ENCODE assay signal across 16 cellular contexts in genomic region chr4:8009097-8009496, GRCh38.
DNase-seq lines count a peak whose midpoint lies in the region; ATAC-seq and TF ChIP-seq lines count a peak whose summit lies in the region.
"Had no signal": no experiment of that assay in that cellular context is flagged by ENCODE, and none has a peak within 500 bp of the region (broad histone marks: within the 10 kb centered on the region; RNA-seq: fewer than 3 reads in every experiment).

No MANE protein-coding gene starts in this region.

- no peak overlapping the region for H3K27ac ChIP-seq in right cardiac atrium (ENCODE audit: low read length)
- no peak overlapping the region for H3K27ac ChIP-seq in IMR-90 (ENCODE audit: insufficient read depth, low read length)
- H3K27ac ChIP-seq: C4-2B had no signal

- 89% methylated on average over 5 of the region's 5 CpGs for WGBS in right cardiac atrium
- WGBS in IMR-90 (ENCODE audit: extremely low coverage in 2 of 2, insufficient read length in 1 of 2), 2 experiments, result 20% methylated on average over 1 of the region's 5 CpGs; no CpG with 5 or more reads in 1 of the 2 experiments

- H4K8ac ChIP-seq in IMR-90 (ENCODE audit: low read depth in 2 of 2, low read length in 2 of 2), result no peak overlapping the region

- H3K27me3 ChIP-seq in right cardiac atrium (ENCODE audit: control insufficient read depth, insufficient read depth), result no peaks in the 10 kb centered on the region
- H3K27me3 ChIP-seq in IMR-90 (ENCODE audit: control insufficient read depth, insufficient read depth, low read length), result peaks cover 77% of the 10 kb centered on the region

- peaks cover 3% of the 10 kb centered on the region; the same call in 1 of the 2 replicates for H4K20me1 ChIP-seq in IMR-90 (ENCODE audit: insufficient read depth, low read length)

- POLR2A ChIA-PET in IMR-90 (lab: Charles Lee; ENCODE audit: unreplicated experiment), result no interaction called here

- intact Hi-C loops in left ventricle myocardium superior (cut with micrococcal nuclease), result no loop called here
- intact Hi-C loops in right cardiac atrium (cut with DNase I), result no loop called here
- intact Hi-C loops in IMR-90 (cut with micrococcal nuclease), result no loop called here

- no peaks in the 10 kb centered on the region for H3K36me3 ChIP-seq in IMR-90 (ENCODE audit: control insufficient read depth, insufficient read depth, low read length)

- CTCF ChIA-PET in IMR-90 (lab: Yijun Ruan, JAX), result interaction anchor here (0.6 kb wide), 1 partner anchor 22 kb away, joined by 4 read pairs; no protein-coding TSS in a partner anchor

- H3K4me1 ChIP-seq in right cardiac atrium (ENCODE audit: control insufficient read depth, insufficient read depth, low read length), result no peaks in the 10 kb centered on the region
- H3K4me1 ChIP-seq in IMR-90 (ENCODE audit: control insufficient read depth, insufficient read depth, low read length), result no peaks in the 10 kb centered on the region
- H3K4me1 ChIP-seq: Caco-2 had no signal

- no peak overlapping the region for H2AK9ac ChIP-seq in IMR-90 (replicated peaks; ENCODE audit: low read depth, low read length, poor library complexity)

- no peak overlapping the region for H3K9ac ChIP-seq in IMR-90 (ENCODE audit: low read depth, low read length)

- in situ Hi-C loops in IMR-90 (cut with MboI; ENCODE audit: low sequenced_read_pairs), result no loop called here

- no peaks in the 10 kb centered on the region for H3K9me1 ChIP-seq in IMR-90 (ENCODE audit: insufficient read depth, low read length)

- H2AK5ac ChIP-seq in IMR-90 (ENCODE audit: low read depth, low read length), result no peak overlapping the region

- no peak overlapping the region for H3K23ac ChIP-seq in IMR-90 (ENCODE audit: low read depth, low read length)

- ATAC-seq in left ventricle myocardium superior, result no peak
- ATAC-seq in right cardiac atrium, result no peak
- ATAC-seq in IMR-90 (ENCODE audit: low read depth), result no peak
- ATAC-seq in stimulated activated naive B cell treated with anti-CD40 and anti-IgM and Interleukin-4, amounts not matched to agents 10 μg/mL and 1 μg/mL and 100 μg/mL, for 72 hours (replicated peaks), result peak; percentile 84 to 85
- ATAC-seq in HG02610 (IDR thresholded peaks at IDR 0.05; ENCODE audit: unreplicated experiment), result no peak
- no peak for ATAC-seq in activated T-cell treated with anti-CD3 and anti-CD28 coated beads, Interleukin-2, amount 50 U/mL, for 4 hours
- ATAC-seq: GM23338 had no signal

- H3K18ac ChIP-seq in IMR-90 (ENCODE audit: low read depth, low read length), result no peak overlapping the region

- H3K56ac ChIP-seq in IMR-90 (ENCODE audit: extremely low read depth, insufficient read depth, low read length), result no peak overlapping the region

- peaks cover 3% of the 10 kb centered on the region for H3K9me3 Mint-ChIP-seq in neural crest cell
- H3K9me3 Mint-ChIP-seq in stimulated activated naive B cell treated with anti-CD40 and anti-IgM and Interleukin-4, amounts not matched to agents 10 μg/mL and 1 μg/mL and 100 μg/mL, for 72 hours, result peaks cover 2 to 6% of the 10 kb centered on the region in 2 donors
- H3K9me3 Mint-ChIP-seq in activated T-cell treated with anti-CD3 and anti-CD28 coated beads, Interleukin-2, amount 50 U/mL, for 4 hours, result no peaks in the 10 kb centered on the region
- H3K9me3 Mint-ChIP-seq: CD4-positive, alpha-beta T cell; GM23338; IgD-negative memory B cell had no signal

- H3K4me3 ChIP-seq in right cardiac atrium (ENCODE audit: low read length) (no peak overlapping the region), IMR-90 (ENCODE audit: insufficient read depth, low read depth, low read length) (no peak overlapping the region)
- H3K4me3 ChIP-seq: GM23338 had no signal

- H3K9me3 ChIP-seq in right cardiac atrium (ENCODE audit: control insufficient read depth, low read length) (no peaks in the 10 kb centered on the region), IMR-90 (ENCODE audit: control insufficient read depth, insufficient read depth, low read length) (no peaks in the 10 kb centered on the region)
- H3K9me3 ChIP-seq: Caco-2 had no signal

- peaks cover 33% of the 10 kb centered on the region for H3K4me1 Mint-ChIP-seq in neural crest cell
- H3K4me1 Mint-ChIP-seq in stimulated activated naive B cell treated with anti-CD40 and anti-IgM and Interleukin-4, amounts not matched to agents 10 μg/mL and 1 μg/mL and 100 μg/mL, for 72 hours, result peaks cover 14 to 29% of the 10 kb centered on the region in 2 donors
- H3K4me1 Mint-ChIP-seq in activated T-cell treated with anti-CD3 and anti-CD28 coated beads, Interleukin-2, amount 50 U/mL, for 4 hours (ENCODE audit: low read depth), result no peaks in the 10 kb centered on the region
- H3K4me1 Mint-ChIP-seq: B cell, IgD-negative memory B cell had no signal

- no peak for TF ChIP-seq POLR2A in IMR-90 (IDR thresholded peaks at IDR 0.05; ENCODE audit: low read depth, low read length)

- H3K4me3 Mint-ChIP-seq in neural crest cell, result no peak overlapping the region
- H3K4me3 Mint-ChIP-seq in stimulated activated naive B cell treated with anti-CD40 and anti-IgM and Interleukin-4, amounts not matched to agents 10 μg/mL and 1 μg/mL and 100 μg/mL, for 72 hours, result peak overlapping the region; percentile 57 to 63
- no peak overlapping the region for H3K4me3 Mint-ChIP-seq in activated T-cell treated with anti-CD3 and anti-CD28 coated beads, Interleukin-2, amount 50 U/mL, for 4 hours
- H3K4me3 Mint-ChIP-seq: B cell; CD4-positive, alpha-beta T cell; GM23338; IgD-negative memory B cell had no signal

- no peak for TF ChIP-seq CTCF in IMR-90 (conservative IDR thresholded peaks at IDR 0.05; ENCODE audit: low read depth, low read length)
- no peak for TF ChIP-seq CTCF in neural crest cell (conservative IDR thresholded peaks at IDR 0.05)

- no peak overlapping the region for H2BK120ac ChIP-seq in IMR-90 (ENCODE audit: low read depth, low read length)

- dilution Hi-C loops in IMR-90 (cut with HindIII; ENCODE audit: low sequenced_read_pairs, unreplicated experiment), result no loop called here

- H2AFZ ChIP-seq in IMR-90 (replicated peaks; ENCODE audit: low read length, poor library complexity), result peak overlapping the region; percentile 3
- H2AFZ ChIP-seq: GM23338 had no signal

- no peak overlapping the region for H3K14ac ChIP-seq in IMR-90 (replicated peaks; ENCODE audit: low read depth, low read length)

- H2BK20ac ChIP-seq in IMR-90 (ENCODE audit: low read depth, low read length), result no peak overlapping the region

- H3K27ac Mint-ChIP-seq in neural crest cell (ENCODE audit: unreplicated experiment), result peak overlapping the region; percentile 50
- H3K27ac Mint-ChIP-seq in stimulated activated naive B cell treated with anti-CD40 and anti-IgM and Interleukin-4, amounts not matched to agents 10 μg/mL and 1 μg/mL and 100 μg/mL, for 72 hours, result peak overlapping the region; percentile 93
- H3K27ac Mint-ChIP-seq: B cell; CD4-positive, alpha-beta T cell; GM23338; IgD-negative memory B cell had no signal

- BruUV-seq in IMR-90 (replicated peaks; lab: Mats Ljungman, UMichigan), result no TSS peak

- H3K36me3 Mint-ChIP-seq in neural crest cell (ENCODE audit: low read depth), result no peaks in the 10 kb centered on the region
- H3K36me3 Mint-ChIP-seq in stimulated activated naive B cell treated with anti-CD40 and anti-IgM and Interleukin-4, amounts not matched to agents 10 μg/mL and 1 μg/mL and 100 μg/mL, for 72 hours, result peaks cover 27 to 39% of the 10 kb centered on the region in 2 donors
- H3K36me3 Mint-ChIP-seq in activated T-cell treated with anti-CD3 and anti-CD28 coated beads, Interleukin-2, amount 50 U/mL, for 4 hours (ENCODE audit: insufficient read depth), result no peaks in the 10 kb centered on the region
- H3K36me3 Mint-ChIP-seq: IgD-negative memory B cell had no signal

- no peaks in the 10 kb centered on the region for H3K27me3 Mint-ChIP-seq in neural crest cell (ENCODE audit: low read depth)
- peaks cover 0 to 13% of the 10 kb centered on the region in 2 donors for H3K27me3 Mint-ChIP-seq in stimulated activated naive B cell treated with anti-CD40 and anti-IgM and Interleukin-4, amounts not matched to agents 10 μg/mL and 1 μg/mL and 100 μg/mL, for 72 hours
- H3K27me3 Mint-ChIP-seq in activated T-cell treated with anti-CD3 and anti-CD28 coated beads, Interleukin-2, amount 50 U/mL, for 4 hours (ENCODE audit: low read depth), result no peaks in the 10 kb centered on the region
- H3K27me3 Mint-ChIP-seq: CD4-positive, alpha-beta T cell; IgD-negative memory B cell had no signal

- H2BK5ac ChIP-seq in IMR-90 (ENCODE audit: low read depth, low read length, poor library complexity, severe bottlenecking), result no peak overlapping the region

- H3K79me1 ChIP-seq in IMR-90 (ENCODE audit: low read depth in 1 of 2, low read length in 2 of 2), result no peaks in the 10 kb centered on the region

- no peak overlapping the region for H3K4me2 ChIP-seq in IMR-90 (ENCODE audit: low read depth, low read length)
- H3K4me2 ChIP-seq: GM23338 had no signal

- no peak for TF ChIP-seq RAD21 in IMR-90 (IDR thresholded peaks at IDR 0.05; ENCODE audit: low read length)

- H2BK15ac ChIP-seq in IMR-90 (ENCODE audit: low read depth, low read length), result no peak overlapping the region

- DNase-seq in left ventricle myocardium superior (peak; percentile 4), right cardiac atrium (no peak), IMR-90 (no peak), neural crest cell (ENCODE audit: low read depth, low spot score) (no peak), NCI-H524 (lab: John Stamatoyannopoulos, UW) (no peak)
- DNase-seq in stimulated activated naive B cell treated with anti-CD40 and anti-IgM and Interleukin-4, amounts not matched to agents 10 μg/mL and 1 μg/mL and 100 μg/mL, for 72 hours, result peak; percentile 53
- no peak for DNase-seq in activated T-cell treated with anti-CD3 and anti-CD28 coated beads, Interleukin-2, amount 50 U/mL, for 4 hours
- DNase-seq: Caco-2; CD4-positive, alpha-beta T cell; HCEC 1CT; KBM-7 had no signal

- no peak overlapping the region for H4K5ac ChIP-seq in IMR-90 (ENCODE audit: low read depth, low read length)

- no peak overlapping the region for H4K91ac ChIP-seq in IMR-90 (ENCODE audit: insufficient read depth, low read depth, low read length)

- H3K4ac ChIP-seq in IMR-90 (ENCODE audit: low read depth, low read length), result no peak overlapping the region

TF ChIP-seq in IMR-90, 13 proteins besides CTCF, POLR2A, EP300 and RAD21:
- TF ChIP-seq MAZ (IDR thresholded peaks at IDR 0.05; ENCODE audit: borderline replicate concordance, low read depth, low read length) (no peak), ELK1 (IDR thresholded peaks at IDR 0.05; ENCODE audit: borderline replicate concordance, low read depth, low read length) (no peak)

Comparison
In these comparisons a context has a peak if more than half of its experiments do, and no peak if none do; other contexts are left out.
1. DNase-seq: peak in left ventricle myocardium superior (single experiment) and stimulated activated naive B cell treated with anti-CD40 and anti-IgM and Interleukin-4, amounts not matched to agents 10 μg/mL and 1 μg/mL and 100 μg/mL, for 72 hours (single experiment); none in right cardiac atrium (0 of 3), IMR-90 (single experiment), neural crest cell (single experiment), activated T-cell treated with anti-CD3 and anti-CD28 coated beads, Interleukin-2, amount 50 U/mL, for 4 hours (single experiment) and NCI-H524 (0 of 2).
2. ATAC-seq: peak in stimulated activated naive B cell treated with anti-CD40 and anti-IgM and Interleukin-4, amounts not matched to agents 10 μg/mL and 1 μg/mL and 100 μg/mL, for 72 hours (2 of 2); none in left ventricle myocardium superior (single experiment), right cardiac atrium (0 of 2), IMR-90 (single experiment), HG02610 (single experiment) and activated T-cell treated with anti-CD3 and anti-CD28 coated beads, Interleukin-2, amount 50 U/mL, for 4 hours (0 of 2).
3. H3K4me3 Mint-ChIP-seq: peak in stimulated activated naive B cell treated with anti-CD40 and anti-IgM and Interleukin-4, amounts not matched to agents 10 μg/mL and 1 μg/mL and 100 μg/mL, for 72 hours (2 of 2); none in neural crest cell (single experiment) and activated T-cell treated with anti-CD3 and anti-CD28 coated beads, Interleukin-2, amount 50 U/mL, for 4 hours (single experiment).